In the genomic region with DNA sequence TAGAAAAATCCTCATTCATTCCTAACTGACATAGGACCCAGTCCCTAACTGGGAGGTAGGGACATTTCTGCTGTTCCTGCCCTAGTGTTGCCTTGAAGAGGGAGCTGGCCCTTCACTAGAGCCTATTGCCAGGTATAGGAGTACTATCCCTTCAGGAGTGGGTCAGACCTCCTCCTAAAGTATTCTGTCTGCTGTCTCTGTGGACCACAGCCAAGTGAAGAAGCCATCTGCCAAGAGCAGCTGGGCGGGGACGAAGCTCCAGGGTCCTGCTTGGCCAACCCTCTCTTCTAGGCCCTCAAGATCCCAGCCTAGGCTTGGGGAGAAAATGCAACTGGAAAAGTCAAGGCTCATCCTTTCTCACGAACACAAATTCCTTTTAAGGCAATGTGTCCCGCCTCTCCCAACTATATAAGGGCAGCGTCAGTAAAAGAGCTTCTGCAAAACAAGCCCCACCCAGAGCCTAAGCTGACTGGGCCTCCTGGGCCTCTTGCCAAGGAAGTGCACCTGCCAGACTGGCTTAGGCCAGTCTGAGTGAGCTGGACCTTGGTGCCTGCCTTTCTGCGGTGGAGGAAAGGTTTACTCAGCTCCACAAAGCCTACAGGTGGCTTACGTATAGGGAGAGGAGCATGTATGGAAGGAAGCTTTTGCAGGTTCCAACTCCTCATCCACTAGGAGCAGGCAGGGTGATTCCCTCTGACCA, we compare ENCODE assay signal across 8 cellular contexts. TPM values are rescaled to one million over a fixed set of nuclear protein-coding genes. Genes with fewer than 3 reads are reported as not detected.
DNase-seq lines count a peak whose midpoint lies in the region; ATAC-seq and TF ChIP-seq lines count a peak whose summit lies in the region.

No MANE protein-coding gene starts in this region.

- no peaks in the 10 kb centered on the region for H3K36me3 Mint-ChIP-seq in activated naive CD8-positive, alpha-beta T cell treated with anti-CD3 and anti-CD28 coated beads for 36 hours

- no peak for TF ChIP-seq CTCF in neutrophil (IDR thresholded peaks at IDR 0.05)

- H3K27me3 ChIP-seq in neutrophil: peaks cover 40% of the 10 kb centered on the region

- DNase-seq in D341Med (ENCODE audit: low spot score) (peak; percentile 83), HK-2 (ENCODE audit: unreplicated experiment) (peak; percentile 94), NCI-H526 (lab: John Stamatoyannopoulos, UW) (peak; percentile 99), head of caudate nucleus (peak in 37 of 42 donors; percentile 10 to 64 (median 36))
- peak; percentile 34 for DNase-seq in activated naive CD8-positive, alpha-beta T cell treated with anti-CD3 and anti-CD28 coated beads for 36 hours

- peaks cover 18% of the 10 kb centered on the region for H3K27me3 Mint-ChIP-seq in activated naive CD8-positive, alpha-beta T cell treated with anti-CD3 and anti-CD28 coated beads for 36 hours

- peak overlapping the region; percentile 90 for H3K4me3 Mint-ChIP-seq in activated naive CD8-positive, alpha-beta T cell treated with anti-CD3 and anti-CD28 coated beads for 36 hours

- H3K27ac ChIP-seq in neutrophil: peak overlapping the region; percentile 77

- H3K4me1 Mint-ChIP-seq in activated naive CD8-positive, alpha-beta T cell treated with anti-CD3 and anti-CD28 coated beads for 36 hours: peaks cover 15% of the 10 kb centered on the region

- H3K4me3 ChIP-seq in neutrophil (ENCODE audit: low read depth in 1 of 2, low read length in 1 of 2): peak overlapping the region; percentile 70 to 83

- peaks cover 22 to 25% of the 10 kb centered on the region in 2 experiments for H3K4me1 ChIP-seq in neutrophil (ENCODE audit: control insufficient read depth in 1 of 2, insufficient read depth in 1 of 2, low read depth in 1 of 2, low read length in 1 of 2)

- ATAC-seq in GM19463 (IDR thresholded peaks at IDR 0.05; ENCODE audit: unreplicated experiment) (peak; percentile 44), HG03457 (IDR thresholded peaks at IDR 0.05; ENCODE audit: unreplicated experiment) (no peak)

- H3K27ac Mint-ChIP-seq in activated naive CD8-positive, alpha-beta T cell treated with anti-CD3 and anti-CD28 coated beads for 36 hours: no peak overlapping the region

- no peaks in the 10 kb centered on the region for H3K9me3 ChIP-seq in neutrophil

- intact Hi-C loops in head of caudate nucleus (cut with DNase I): loop anchor here (5.0 kb wide), 1 partner anchor 193 kb away; no protein-coding TSS in a partner anchor

- H3K36me3 ChIP-seq in neutrophil: no peaks in the 10 kb centered on the region

- H3K9me3 Mint-ChIP-seq in activated naive CD8-positive, alpha-beta T cell treated with anti-CD3 and anti-CD28 coated beads for 36 hours: no peaks in the 10 kb centered on the region

RNA-seq across cellular contexts. Expression of a gene that starts 0.6 kb away (rescaled TPM):
- 1 to 10 TPM; 2.3 to 2.9 TPM for total RNA-seq in activated naive CD8-positive, alpha-beta T cell treated with anti-CD3 and anti-CD28 coated beads for 36 hours

RNA-seq across cellular contexts. Expression of a gene that starts 28.3 kb away (rescaled TPM):
- total RNA-seq in activated naive CD8-positive, alpha-beta T cell treated with anti-CD3 and anti-CD28 coated beads for 36 hours: 1 to 10 TPM; 1.3 to 2.0 TPM

Comparison
In these comparisons a context has a peak if more than half of its experiments do, and no peak if none do; other contexts are left out.
1. DNase-seq: peak in every context shown above with its lines; median percentile 99 in NCI-H526; 94 in HK-2; 83 in D341Med; 36 in head of caudate nucleus; 34 in activated naive CD8-positive, alpha-beta T cell treated with anti-CD3 and anti-CD28 coated beads for 36 hours.